ENCODE assay signal across 22 cellular contexts in genomic region chr1:76147917-76148316, GRCh38.
DNase-seq lines count a peak whose midpoint lies in the region; TF ChIP-seq lines count a peak whose summit lies in the region.
"Had no signal": no experiment of that assay in that cellular context is flagged by ENCODE, and none has a peak within 500 bp of the region (broad histone marks: within the 10 kb centered on the region; RNA-seq: fewer than 3 reads in every experiment).

No MANE protein-coding gene starts in this region.

- H3K4me3 Mint-ChIP-seq in glutamatergic neuron (ENCODE audit: unreplicated experiment): no peak overlapping the region
- H3K4me3 Mint-ChIP-seq in activated CD4-positive, alpha-beta T cell treated with anti-CD3 and anti-CD28 coated beads, Interleukin-2, amount 10 ng/mL, durations not matched to agents 24 days and 14 days: no peak overlapping the region
- H3K4me3 Mint-ChIP-seq: CD4-positive, alpha-beta memory T cell had no signal

- no peak for DNase-seq in glutamatergic neuron
- DNase-seq in putamen (ENCODE audit: low spot score): peak; percentile 47
- no peak for DNase-seq in activated CD4-positive, alpha-beta T cell treated with anti-CD3 and anti-CD28 coated beads, Interleukin-2, amount 10 ng/mL, durations not matched to agents 24 days and 14 days
- no peak for DNase-seq in COR-L47 (lab: John Stamatoyannopoulos, UW)
- DNase-seq in EL: no peak
- DNase-seq in stimulated activated CD4-positive, alpha-beta T cell treated with anti-CD3 and anti-CD28 coated beads, Interleukin-4, amount 100 ng/mL, for 24 hours: no peak
- DNase-seq: C1 segment of cervical spinal cord; CD4-positive, alpha-beta memory T cell; DMS 273 treated with DMSO at 0.1 percent for 48 hours; DMS79 treated with DMSO at 0.1 percent for 48 hours; HCEC 1CT; NCI-H1048; NCI-H1417; NCI-H1694; NCI-H2029 treated with DMSO at 0.1 percent for 48 hours; NCI-H226; NCI-H510A; NCI-H69; SIG-M5 had no signal

- peaks cover 14% of the 10 kb centered on the region for H3K4me1 Mint-ChIP-seq in glutamatergic neuron (ENCODE audit: low read depth, unreplicated experiment)
- no peaks in the 10 kb centered on the region for H3K4me1 Mint-ChIP-seq in activated CD4-positive, alpha-beta T cell treated with anti-CD3 and anti-CD28 coated beads, Interleukin-2, amount 10 ng/mL, durations not matched to agents 24 days and 14 days
- H3K4me1 Mint-ChIP-seq: CD4-positive, alpha-beta memory T cell had no signal

- TF ChIP-seq CTCF in glutamatergic neuron (IDR thresholded peaks at IDR 0.05; ENCODE audit: partially characterized antibody, unreplicated experiment): no peak

- intact Hi-C loops in activated CD4-positive, alpha-beta T cell treated with anti-CD3 and anti-CD28 coated beads, Interleukin-2, amount 10 ng/mL, durations not matched to agents 24 days and 14 days (cut with micrococcal nuclease): loop anchor here (10.0 kb wide), 1 partner anchor 153 kb away; no protein-coding TSS in a partner anchor

- H3K27ac ChIP-seq in BLaER1 (no peak overlapping the region), angular gyrus (ENCODE audit: low read depth, low read length) (peak overlapping the region; percentile 18)
- H3K27ac ChIP-seq: HL-60 had no signal

- no peaks in the 10 kb centered on the region for H3K36me3 ChIP-seq in BLaER1

- no peaks in the 10 kb centered on the region for H3K27me3 Mint-ChIP-seq in glutamatergic neuron (ENCODE audit: unreplicated experiment)
- H3K27me3 Mint-ChIP-seq in activated CD4-positive, alpha-beta T cell treated with anti-CD3 and anti-CD28 coated beads, Interleukin-2, amount 10 ng/mL, durations not matched to agents 24 days and 14 days: peaks cover 7% of the 10 kb centered on the region

- H3K4me1 ChIP-seq in BLaER1: peaks cover 22% of the 10 kb centered on the region

- H3K9me3 Mint-ChIP-seq in glutamatergic neuron (ENCODE audit: unreplicated experiment): peaks cover 6% of the 10 kb centered on the region
- no peaks in the 10 kb centered on the region for H3K9me3 Mint-ChIP-seq in activated CD4-positive, alpha-beta T cell treated with anti-CD3 and anti-CD28 coated beads, Interleukin-2, amount 10 ng/mL, durations not matched to agents 24 days and 14 days
- H3K9me3 Mint-ChIP-seq: CD4-positive, alpha-beta memory T cell had no signal

- no peaks in the 10 kb centered on the region for H3K27me3 ChIP-seq in BLaER1

- H4K20me1 ChIP-seq in BLaER1: no peaks in the 10 kb centered on the region; the same call in 1 of the 2 replicates

- no peaks in the 10 kb centered on the region for H3K9me3 ChIP-seq in BLaER1

- H3K36me3 Mint-ChIP-seq in glutamatergic neuron (ENCODE audit: unreplicated experiment): no peaks in the 10 kb centered on the region
- no peaks in the 10 kb centered on the region for H3K36me3 Mint-ChIP-seq in activated CD4-positive, alpha-beta T cell treated with anti-CD3 and anti-CD28 coated beads, Interleukin-2, amount 10 ng/mL, durations not matched to agents 24 days and 14 days (ENCODE audit: low read depth)
- H3K36me3 Mint-ChIP-seq: CD4-positive, alpha-beta memory T cell had no signal

- H3K9ac ChIP-seq in BLaER1: no peak overlapping the region

- peak overlapping the region; percentile 69 for H3K4me2 ChIP-seq in BLaER1

- no peak overlapping the region for H3K4me3 ChIP-seq in BLaER1

- peak overlapping the region; percentile 2 for H3K27ac Mint-ChIP-seq in glutamatergic neuron (ENCODE audit: unreplicated experiment)
- no peak overlapping the region for H3K27ac Mint-ChIP-seq in activated CD4-positive, alpha-beta T cell treated with anti-CD3 and anti-CD28 coated beads, Interleukin-2, amount 10 ng/mL, durations not matched to agents 24 days and 14 days
- H3K27ac Mint-ChIP-seq: CD4-positive, alpha-beta memory T cell had no signal
